Comparison of ENCODE assay signal across 7 cellular contexts in the genomic region with DNA sequence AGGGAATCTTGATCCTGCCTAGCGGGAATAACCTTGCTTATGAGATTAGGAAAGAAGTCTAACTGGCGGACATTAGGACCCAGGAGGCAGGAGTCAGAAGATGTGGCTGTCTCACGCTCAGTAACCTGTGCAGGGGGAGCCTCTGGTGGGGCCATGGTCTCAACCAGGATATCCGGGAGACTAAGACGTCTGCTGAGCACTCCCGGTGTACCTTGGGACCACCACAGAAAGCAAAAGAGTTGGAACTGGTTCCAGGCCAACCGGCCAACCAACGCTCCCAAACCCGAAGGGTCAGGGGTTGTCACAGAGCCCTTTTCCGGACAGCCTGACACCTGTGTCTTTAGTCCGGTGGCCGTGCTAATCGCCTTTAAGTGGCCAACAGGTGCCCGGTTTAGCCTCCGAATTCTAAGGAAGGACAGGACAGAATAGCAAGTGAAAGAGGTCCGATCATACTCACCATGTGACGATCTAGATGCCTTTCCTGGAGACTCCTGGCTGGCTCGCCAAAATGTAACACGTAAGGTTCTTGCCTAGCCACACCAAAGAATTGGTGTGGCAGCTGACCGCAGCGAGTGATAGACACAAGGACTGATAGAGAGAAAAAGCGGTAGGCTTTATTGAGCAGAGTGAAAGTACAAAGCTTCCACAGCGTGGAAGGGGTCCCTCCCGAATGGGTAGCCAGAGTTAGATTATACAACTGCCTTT.
A peak's percentile ranks its signal among the peaks of the same experiment; 100 is the strongest.
DNase-seq lines count a peak whose midpoint lies in the region; ATAC-seq and TF ChIP-seq lines count a peak whose summit lies in the region.

No MANE protein-coding gene starts in this region.

- DNase-seq in RPMI7951 (ENCODE audit: low read depth): peak; percentile 10
- DNase-seq in fibroblast of pulmonary artery (ENCODE audit: low read depth): peak; percentile 2
- peak; percentile 43 for DNase-seq in retina
- DNase-seq in NOMO-1 (lab: John Stamatoyannopoulos, UW; ENCODE audit: unreplicated experiment in 2 of 2): no peak
- DNase-seq in NCI-H1105 treated with DMSO at 0.1 percent for 48 hours (lab: John Stamatoyannopoulos, UW): no peak

- no peak for TF ChIP-seq CTCF in fibroblast of pulmonary artery (IDR thresholded peaks at IDR 0.05; ENCODE audit: low read length, missing control alignments)

- ATAC-seq in GM18502 (IDR thresholded peaks at IDR 0.05; ENCODE audit: poor library complexity, unreplicated experiment) (peak; percentile 92), HG02642 (IDR thresholded peaks at IDR 0.05; ENCODE audit: poor library complexity, unreplicated experiment) (peak; percentile 86)

- H3K4me3 ChIP-seq in fibroblast of pulmonary artery (replicated peaks; ENCODE audit: low read depth, low read length): peak overlapping the region; percentile 59

Comparison
In these comparisons a context has a peak if more than half of its experiments do, and no peak if none do; other contexts are left out.
1. DNase-seq: peak in RPMI7951 (single experiment), fibroblast of pulmonary artery (single experiment) and retina (single experiment); none in NOMO-1 (0 of 2) and NCI-H1105 treated with DMSO at 0.1 percent for 48 hours (single experiment).